8 cellular contexts compared by ENCODE assay signal in genomic region chr21:44338971-44339910, GRCh38. TPM values are rescaled to one million over a fixed set of nuclear protein-coding genes. Genes with fewer than 3 reads are reported as not detected.
A peak's percentile ranks its signal among the peaks of the same experiment; 100 is the strongest.
DNase-seq lines count a peak whose midpoint lies in the region; FAIRE-seq and TF ChIP-seq lines count a peak whose summit lies in the region.

Gene CFAP410 (minus strand): TSS chr21:44339390. CDS start chr21:44339194, 196 bp downstream.

- H4K8ac ChIP-seq in neuronal stem cell (ENCODE audit: low read depth, low read length): peak within 1 kb of the TSS; percentile 52

- H3K4me2 ChIP-seq in neuronal stem cell (ENCODE audit: insufficient read depth, low read length, poor library complexity, severe bottlenecking): peak within 1 kb of the TSS; percentile 84

- H3K23ac ChIP-seq in neuronal stem cell (ENCODE audit: low read depth, low read length, poor library complexity): peak within 1 kb of the TSS; percentile 99

- H3K36me3 Mint-ChIP-seq in HFFc6 (ENCODE audit: low read depth): no peaks in the 10 kb centered on the region

- WGBS in neuronal stem cell (ENCODE audit: extremely low coverage in 2 of 2, insufficient read length in 2 of 2, insufficient replicate concordance in 1 of 2), 2 donors: no CpG with 5 or more reads among the region's 90 CpGs

- H3K4me3 Mint-ChIP-seq in HFFc6: peak within 1 kb of the TSS; percentile 94

- H3K79me1 ChIP-seq in neuronal stem cell (ENCODE audit: low read depth, low read length): peaks cover 4% of the 10 kb centered on the region

- H3K27ac Mint-ChIP-seq in HFFc6: peak within 1 kb of the TSS; percentile 97

- H2BK120ac ChIP-seq in neuronal stem cell (ENCODE audit: low read depth, low read length): no peak within 1 kb of the TSS

- in situ Hi-C loops in SK-MEL-5 (cut with HindIII; ENCODE audit: low pct_unique_long_range_greater_than_20kb, low sequenced_read_pairs): no loop called here

- H2BK15ac ChIP-seq in neuronal stem cell (ENCODE audit: low read length): no peak within 1 kb of the TSS

- peaks cover 5 to 7% of the 10 kb centered on the region in 2 donors for H3K4me1 ChIP-seq in neuronal stem cell (ENCODE audit: control insufficient read depth in 2 of 2, insufficient read depth in 1 of 2, low read depth in 1 of 2, low read length in 2 of 2)
- H3K4me1 ChIP-seq in subcutaneous abdominal adipose tissue (ENCODE audit: control insufficient read depth in 5 of 5, insufficient read depth in 5 of 5, low read length in 5 of 5): peaks cover 2 to 23% (median 20%) of the 10 kb centered on the region in 5 donors

- no peak for TF ChIP-seq CTCF in HFFc6 (IDR thresholded peaks at IDR 0.05)

- FAIRE-seq in frontal cortex (lab: Jason Lieb, UNC): no peak

- H3K9me3 Mint-ChIP-seq in HFFc6: no peaks in the 10 kb centered on the region

- DNase-seq in GM04504 (ENCODE audit: low read depth) (peak; percentile 88), HFFc6 (peak; percentile 92), NAMALWA (ENCODE audit: low spot score) (peak; percentile 97), SK-MEL-5 (ENCODE audit: low read depth, low spot score) (peak; percentile 91), frontal cortex (ENCODE audit: low spot score in 2 of 2) (peak; percentile 97 to 98), neuronal stem cell (ENCODE audit: low spot score) (peak; percentile 95)
- peak; percentile 95 for DNase-seq in activated naive CD4-positive, alpha-beta T cell treated with Interleukin-2 at 50 U/mL for 16 hours

- H3K4ac ChIP-seq in neuronal stem cell (ENCODE audit: low read length): peak within 1 kb of the TSS; percentile 17

- H3K27me3 ChIP-seq in neuronal stem cell (ENCODE audit: control insufficient read depth in 3 of 3, insufficient read depth in 3 of 3, low read depth in 1 of 3, low read length in 3 of 3) (peaks cover 0 to 2% (median 0%) of the 10 kb centered on the region in 3 experiments), subcutaneous abdominal adipose tissue (ENCODE audit: control insufficient read depth in 5 of 5, insufficient read depth in 4 of 5, low read length in 5 of 5) (no peaks in the 10 kb centered on the region)

- H3K27ac ChIP-seq in neuronal stem cell (replicated peaks; ENCODE audit: low read length) (peak within 1 kb of the TSS; percentile 97), subcutaneous abdominal adipose tissue (ENCODE audit: low read depth, low read length) (peak within 1 kb of the TSS; percentile 82)

- peak within 1 kb of the TSS; percentile 18 for H2BK12ac ChIP-seq in neuronal stem cell (ENCODE audit: low read length)

- H3K14ac ChIP-seq in neuronal stem cell (ENCODE audit: low read length): peak within 1 kb of the TSS; percentile 50

- H2BK5ac ChIP-seq in neuronal stem cell (ENCODE audit: low read length): no peak within 1 kb of the TSS

- H3K4me3 ChIP-seq in neuronal stem cell (ENCODE audit: low read length in 2 of 2): peak within 1 kb of the TSS; percentile 91 to 92
- peak within 1 kb of the TSS; percentile 82 to 95 (median 91) for H3K4me3 ChIP-seq in subcutaneous abdominal adipose tissue (ENCODE audit: low read depth in 1 of 5, low read length in 5 of 5)

- H3K18ac ChIP-seq in neuronal stem cell (ENCODE audit: low read length): peak within 1 kb of the TSS; percentile 99

- peak within 1 kb of the TSS; percentile 99 for H2AFZ ChIP-seq in neuronal stem cell (ENCODE audit: low read length)

- H3K4me1 Mint-ChIP-seq in HFFc6 (ENCODE audit: low read depth): peaks cover 26% of the 10 kb centered on the region

- peaks cover 7 to 10% of the 10 kb centered on the region in 2 donors for H3K36me3 ChIP-seq in neuronal stem cell (replicated peaks in 1 of 2; ENCODE audit: control insufficient read depth in 2 of 2, insufficient read depth in 2 of 2, low read length in 2 of 2)
- peaks cover 0 to 23% (median 12%) of the 10 kb centered on the region in 5 donors for H3K36me3 ChIP-seq in subcutaneous abdominal adipose tissue (ENCODE audit: control insufficient read depth in 5 of 5, insufficient read depth in 5 of 5, low read length in 5 of 5)

- peak within 1 kb of the TSS; percentile 74 for H2AK5ac ChIP-seq in neuronal stem cell (ENCODE audit: low read depth, low read length)

- H3K27me3 Mint-ChIP-seq in HFFc6 (ENCODE audit: insufficient read depth): 0 out of 2 replicates have a peak, but pooled peaks cover 1% of the 10 kb centered on the region

- H3K9ac ChIP-seq in neuronal stem cell (ENCODE audit: low read depth, low read length, poor library complexity): peak within 1 kb of the TSS; percentile 94
- H3K9ac ChIP-seq in subcutaneous abdominal adipose tissue (ENCODE audit: low read length in 5 of 5): peak within 1 kb of the TSS; percentile 49 to 95 (median 91)

- H3K9me3 ChIP-seq in neuronal stem cell (replicated peaks in 1 of 2; ENCODE audit: control insufficient read depth in 2 of 2, insufficient read depth in 1 of 2, low read depth in 1 of 2, low read length in 2 of 2): no peaks in the 10 kb centered on the region
- no peaks in the 10 kb centered on the region for H3K9me3 ChIP-seq in subcutaneous abdominal adipose tissue (ENCODE audit: control insufficient read depth in 5 of 5, low read length in 5 of 5)

- no peak within 1 kb of the TSS for H4K91ac ChIP-seq in neuronal stem cell (ENCODE audit: low read depth, low read length, poor library complexity)

RNA-seq across cellular contexts. Expression of gene CFAP410, which starts in this region (rescaled TPM):
- 10 to 100 TPM in 3 of 6 experiments, 1 to 10 TPM in 3; 7.5 to 13.0 (median 9.7) TPM for total RNA-seq in HFFc6 (2021; fragmentation: NEBNext Ultra II Directional; extraction: Animal tissue kit (Norgen Biotek cat#: 25700))
- total RNA-seq in SK-MEL-5 (2014; rRNA removed; shearing (Covaris generic)): 5.0 and 11.0 TPM in 2 replicates
- 10.8 and 11.8 TPM in 2 replicates for polyA plus RNA-seq in SK-MEL-5 (2015; cell fraction: cytosol; rRNA removed)
- 29.8 and 35.6 TPM in 2 replicates for polyA plus RNA-seq in SK-MEL-5 (2015; cell fraction: nucleus; rRNA removed)
- 8.6 TPM for total RNA-seq in frontal cortex
- polyA plus RNA-seq in neuronal stem cell (2013, experiment 1 of 2): 13.0 TPM
- polyA plus RNA-seq in neuronal stem cell (2013, experiment 2 of 2): 12.0 TPM

Comparison
In these comparisons a context has a peak if more than half of its experiments do, and no peak if none do; other contexts are left out.
1. Peak in every context shown above with its lines: DNase-seq, H3K4me3 ChIP-seq and H3K27ac ChIP-seq.